In genomic region chr18:45280486-45281263, GRCh38 we compare ENCODE assay signal across 31 cellular contexts.
"Had no signal": no experiment of that assay in that cellular context is flagged by ENCODE, and none has a peak within 500 bp of the region (broad histone marks: within the 10 kb centered on the region; RNA-seq: fewer than 3 reads in every experiment).

No MANE protein-coding gene starts in this region.

- H3K27ac Mint-ChIP-seq: immature natural killer cell; mesothelial cell of epicardium; natural killer cell treated with Interleukin-12 subunit alpha and Interleukin-12 subunit beta and Interleukin-15 and Interleukin-18, amount 100 ng/mL, for 72 hours; neural progenitor cell; stimulated activated naive B cell treated with anti-CD40 and anti-IgM and Interleukin-4, amounts not matched to agents 10 μg/mL and 1 μg/mL and 100 μg/mL, for 72 hours had no signal

- ATAC-seq: left colon; lower lobe of right lung; naive thymus-derived CD4-positive, alpha-beta T cell; right cardiac atrium; sciatic nerve; stimulated activated naive B cell treated with anti-CD40 and anti-IgM and Interleukin-4, amounts not matched to agents 10 μg/mL and 1 μg/mL and 100 μg/mL, for 72 hours; stimulated activated naive CD8-positive, alpha-beta T cell treated with anti-CD3 and anti-CD28 coated beads, Interleukin-15, Interleukin-2, amounts not matched to agents 100 U/mL and 50 U/mL, for 24 hours had no signal

- H3K27ac ChIP-seq: left lung, lower lobe of right lung, neural progenitor cell, neutrophil, parathyroid adenoma, skin epidermis, stomach, testis, thyroid gland, transverse colon, upper lobe of left lung, vagina had no signal

- H3K9me3 Mint-ChIP-seq: immature natural killer cell; natural killer cell treated with Interleukin-12 subunit alpha and Interleukin-12 subunit beta and Interleukin-15 and Interleukin-18, amount 100 ng/mL, for 72 hours had no signal

- H3K4me3 ChIP-seq: left lung, lower lobe of right lung, neural progenitor cell, skin epidermis, stomach, testis, thyroid gland, transverse colon, upper lobe of left lung, vagina had no signal

- H3K4me3 Mint-ChIP-seq: immature natural killer cell; mesothelial cell of epicardium; naive thymus-derived CD4-positive, alpha-beta T cell; natural killer cell treated with Interleukin-12 subunit alpha and Interleukin-12 subunit beta and Interleukin-15 and Interleukin-18, amount 100 ng/mL, for 72 hours; neural progenitor cell; stimulated activated naive B cell treated with anti-CD40 and anti-IgM and Interleukin-4, amounts not matched to agents 10 μg/mL and 1 μg/mL and 100 μg/mL, for 72 hours had no signal

- H3K4me2 ChIP-seq: neural progenitor cell had no signal

- DNase-seq: hypothalamus; immature natural killer cell; kidney; left colon; left lung; lower lobe of right lung; mesendoderm; naive thymus-derived CD4-positive, alpha-beta T cell; occipital lobe; retina; right cardiac atrium; stimulated activated CD4-positive, alpha-beta T cell treated with anti-CD3 and anti-CD28 coated beads, Interleukin-12 subunit alpha, Interleukin-12 subunit beta, amount 100 ng/mL, for 4 hours; stimulated activated CD4-positive, alpha-beta T cell treated with anti-CD3 and anti-CD28 coated beads, Interleukin-15, amount 100 ng/mL, for 24 hours; stimulated activated CD4-positive, alpha-beta T cell treated with anti-CD3 and anti-CD28 coated beads, Interleukin-2, amount 100 ng/mL, for 24 hours; stimulated activated CD4-positive, alpha-beta T cell treated with anti-CD3 and anti-CD28 coated beads, Interleukin-4, amount 100 ng/mL, for 1 hour; stimulated activated naive B cell treated with anti-CD40 and anti-IgM and Interleukin-4, amounts not matched to agents 10 μg/mL and 1 μg/mL and 100 μg/mL, for 72 hours; stimulated activated naive CD8-positive, alpha-beta T cell treated with anti-CD3 and anti-CD28 coated beads, Interleukin-15, Interleukin-2, amounts not matched to agents 100 U/mL and 50 U/mL, for 24 hours; stomach; testis; thyroid gland; transverse colon; upper lobe of left lung had no signal

- H3K9ac ChIP-seq: neural progenitor cell, parathyroid adenoma had no signal

- H3K4me1 Mint-ChIP-seq: immature natural killer cell; mesothelial cell of epicardium; neural progenitor cell; stimulated activated naive B cell treated with anti-CD40 and anti-IgM and Interleukin-4, amounts not matched to agents 10 μg/mL and 1 μg/mL and 100 μg/mL, for 72 hours had no signal

- H3K9me3 ChIP-seq: left lung, neutrophil, stomach, testis, thyroid gland, transverse colon, upper lobe of left lung, vagina had no signal

- H3K4me1 ChIP-seq: left lung, lower lobe of right lung, neural progenitor cell, parathyroid adenoma, stomach, testis, thyroid gland, upper lobe of left lung, vagina had no signal

- FAIRE-seq: islet of Langerhans, kidney had no signal

- H3K79me2 ChIP-seq: parathyroid adenoma had no signal

- H2AFZ ChIP-seq: neural progenitor cell, parathyroid adenoma had no signal

- H3K27me3 ChIP-seq: left lung, neural progenitor cell, neutrophil, stomach, testis, thyroid gland, transverse colon, upper lobe of left lung, vagina had no signal

- H3K36me3 Mint-ChIP-seq: mesothelial cell of epicardium; naive thymus-derived CD4-positive, alpha-beta T cell; natural killer cell treated with Interleukin-12 subunit alpha and Interleukin-12 subunit beta and Interleukin-15 and Interleukin-18, amount 100 ng/mL, for 72 hours; neural progenitor cell; stimulated activated naive B cell treated with anti-CD40 and anti-IgM and Interleukin-4, amounts not matched to agents 10 μg/mL and 1 μg/mL and 100 μg/mL, for 72 hours had no signal

- H3K36me3 ChIP-seq: left lung, lower lobe of right lung, neural progenitor cell, neutrophil, stomach, thyroid gland, transverse colon, upper lobe of left lung, vagina had no signal
